In genomic region chr5:157026789-157027424, GRCh38 we compare ENCODE assay signal across 9 cellular contexts. TPM values are rescaled to one million over a fixed set of nuclear protein-coding genes. Genes with fewer than 3 reads are reported as not detected.
DNase-seq lines count a peak whose midpoint lies in the region; FAIRE-seq and TF ChIP-seq lines count a peak whose summit lies in the region.
"Had no signal": no experiment of that assay in that cellular context is flagged by ENCODE, and none has a peak within 500 bp of the region (broad histone marks: within the 10 kb centered on the region; RNA-seq: fewer than 3 reads in every experiment).

No MANE protein-coding gene starts in this region.

- H3K36me3 ChIP-seq in Loucy (ENCODE audit: insufficient read depth, low read length) (no peaks in the 10 kb centered on the region), ascending aorta (no peaks in the 10 kb centered on the region), neural cell (ENCODE audit: insufficient read depth, low read length) (no peaks in the 10 kb centered on the region)
- no peaks in the 10 kb centered on the region for H3K36me3 ChIP-seq in CD4-positive, alpha-beta memory T cell (ENCODE audit: insufficient read depth, low read length)

- no peaks in the 10 kb centered on the region for H3F3A ChIP-seq in Loucy (ENCODE audit: low read depth)
- H3F3A ChIP-seq in neural cell (ENCODE audit: insufficient read depth, low read length, poor library complexity, severe bottlenecking), result no peaks in the 10 kb centered on the region

- no peak overlapping the region for H3K9ac ChIP-seq in Loucy (ENCODE audit: low read depth, low read length, poor library complexity, severe bottlenecking)
- H3K9ac ChIP-seq in neural cell (ENCODE audit: low read length), result no peak overlapping the region

- H3K4me2 ChIP-seq in Loucy (ENCODE audit: low read depth, low read length, poor library complexity, severe bottlenecking), result no peak overlapping the region
- H3K4me2 ChIP-seq in neural cell (ENCODE audit: low read length), result no peak overlapping the region

- no peak for FAIRE-seq in H54 (lab: Jason Lieb, UNC)

- H4K20me1 ChIP-seq in Loucy (ENCODE audit: insufficient read depth, low read length, poor library complexity, severe bottlenecking), result no peaks in the 10 kb centered on the region
- H4K20me1 ChIP-seq in neural cell (ENCODE audit: insufficient read depth), result no peaks in the 10 kb centered on the region

- no peaks in the 10 kb centered on the region for H3K27me3 Mint-ChIP-seq in CD4-positive, alpha-beta memory T cell
- H3K27me3 Mint-ChIP-seq: CD4-positive, CD25-positive, alpha-beta regulatory T cell had no signal

- CTCF ChIA-PET in CD4-positive, alpha-beta memory T cell (lab: Charles Lee; ENCODE audit: partially characterized antibody), result interaction anchor here (1.1 to 2.1 kb wide), 3 partner anchors 11 to 116 kb away, joined by 3 to 7 read pairs (median 5); partner anchors contain the start of gene MED7

- TF ChIP-seq CTCF in Loucy (conservative IDR thresholded peaks at IDR 0.05; ENCODE audit: low read length) (peak; percentile 60), ascending aorta (IDR thresholded peaks at IDR 0.05) (peak in 2 of 3 experiments; percentile 7 to 21), neural cell (IDR thresholded peaks at IDR 0.05; ENCODE audit: poor library complexity, severe bottlenecking) (peak; percentile 63)

- H3K4me3 ChIP-seq in Loucy (ENCODE audit: low read length, poor library complexity, severe bottlenecking) (no peak overlapping the region), ascending aorta (no peak overlapping the region), neural cell (ENCODE audit: low read length) (no peak overlapping the region)
- no peak overlapping the region for H3K4me3 ChIP-seq in CD4-positive, alpha-beta memory T cell (ENCODE audit: low read length in 2 of 2)

- H3K4me1 ChIP-seq in Loucy (ENCODE audit: insufficient read depth, low read length, poor library complexity, severe bottlenecking) (no peaks in the 10 kb centered on the region), ascending aorta (no peaks in the 10 kb centered on the region)
- peaks cover 22% of the 10 kb centered on the region for H3K4me1 ChIP-seq in CD4-positive, alpha-beta memory T cell (ENCODE audit: insufficient read depth, low read length)

- no peaks in the 10 kb centered on the region for H3K9me3 Mint-ChIP-seq in CD4-positive, alpha-beta memory T cell
- H3K9me3 Mint-ChIP-seq: CD4-positive, CD25-positive, alpha-beta regulatory T cell had no signal

- DNase-seq in NCI-H1417 (lab: John Stamatoyannopoulos, UW), result peak; percentile 18 to 64 (median 36)
- no peak for DNase-seq in NCI-H1417 treated with DMSO at 0.1 percent for 48 hours (lab: John Stamatoyannopoulos, UW)
- DNase-seq in ascending aorta (ENCODE audit: low spot score in 2 of 2), result no peak
- DNase-seq in SHP77 treated with DMSO at 0.1 percent for 48 hours (lab: John Stamatoyannopoulos, UW), result no peak
- no peak for DNase-seq in CD4-positive, alpha-beta memory T cell
- no peak for DNase-seq in H54 (ENCODE audit: insufficient read length, low spot score)

- H3K79me2 ChIP-seq in Loucy (ENCODE audit: insufficient read depth, low read length) (no peaks in the 10 kb centered on the region), neural cell (replicated peaks; ENCODE audit: insufficient read depth, low read length) (no peaks in the 10 kb centered on the region)

- H3K27me3 ChIP-seq in Loucy (ENCODE audit: insufficient read depth, low read length, poor library complexity, severe bottlenecking) (no peaks in the 10 kb centered on the region), ascending aorta (no peaks in the 10 kb centered on the region), neural cell (ENCODE audit: insufficient read depth, low read depth, low read length) (no peaks in the 10 kb centered on the region)
- H3K27me3 ChIP-seq in CD4-positive, alpha-beta memory T cell (ENCODE audit: insufficient read depth, low read length), result no peaks in the 10 kb centered on the region

- H3K9me3 ChIP-seq in Loucy (ENCODE audit: insufficient read depth, low read depth, low read length) (no peaks in the 10 kb centered on the region), ascending aorta (no peaks in the 10 kb centered on the region), neural cell (ENCODE audit: low read length) (no peaks in the 10 kb centered on the region)
- H3K9me3 ChIP-seq in CD4-positive, alpha-beta memory T cell (ENCODE audit: control insufficient read depth in 1 of 2, low read length in 2 of 2), result no peaks in the 10 kb centered on the region

- H3K27ac ChIP-seq in ascending aorta (no peak overlapping the region), neural cell (ENCODE audit: low read length) (no peak overlapping the region)
- H3K27ac ChIP-seq in CD4-positive, alpha-beta memory T cell (ENCODE audit: low read depth, low read length), result no peak overlapping the region

- H3K9me2 ChIP-seq in Loucy (replicated peaks; ENCODE audit: low read depth, low read length) (no peaks in the 10 kb centered on the region), neural cell (ENCODE audit: insufficient read depth, low read length) (no peaks in the 10 kb centered on the region)

- TF ChIP-seq EP300 in neural cell (conservative IDR thresholded peaks at IDR 0.05; ENCODE audit: poor library complexity, severe bottlenecking), result no peak

- no peak for TF ChIP-seq POLR2A in H54 (IDR thresholded peaks at IDR 0.05; ENCODE audit: low read depth, low read length)

- H2AFZ ChIP-seq in Loucy (ENCODE audit: low read length) (no peak overlapping the region), neural cell (ENCODE audit: low read depth, low read length) (no peak overlapping the region)

- TF ChIP-seq RAD21 in neural cell (conservative IDR thresholded peaks at IDR 0.05), result peak; percentile 67

- H3K4me1 Mint-ChIP-seq in CD4-positive, alpha-beta memory T cell, result peaks cover 9 to 28% (median 17%) of the 10 kb centered on the region in 4 donors

- peak overlapping the region in 2 of 7 donors; percentile 11 to 37 for H3K27ac Mint-ChIP-seq in CD4-positive, alpha-beta memory T cell

- peaks cover 0 to 4% of the 10 kb centered on the region in 2 donors for H3K36me3 Mint-ChIP-seq in CD4-positive, alpha-beta memory T cell

- POLR2A ChIA-PET in CD4-positive, alpha-beta memory T cell (lab: Charles Lee; ENCODE audit: partially characterized antibody), result no interaction called here

- intact Hi-C loops in ascending aorta (cut with DNase I), result no loop called here
- intact Hi-C loops in CD4-positive, alpha-beta memory T cell (cut with micrococcal nuclease), result no loop called here

- H3K4me3 Mint-ChIP-seq in CD4-positive, alpha-beta memory T cell, result no peak overlapping the region

TF ChIP-seq in neural cell, 6 proteins besides CTCF, POLR2A, EP300 and RAD21:
- TF ChIP-seq POLR2AphosphoS5 (IDR thresholded peaks at IDR 0.05), result no peak
- TF ChIP-seq EZH2 (IDR thresholded peaks at IDR 0.05; ENCODE audit: borderline replicate concordance, insufficient read depth, low read length, poor library complexity, severe bottlenecking), result no peak
- peak; percentile 59 for TF ChIP-seq SMC3 (conservative IDR thresholded peaks at IDR 0.05; ENCODE audit: poor library complexity)
- no peak for TF ChIP-seq REST (IDR thresholded peaks at IDR 0.05; ENCODE audit: borderline replicate concordance)
- TF ChIP-seq TAF1 (IDR thresholded peaks at IDR 0.05; ENCODE audit: low read depth), result no peak

RNA-seq across cellular contexts. Expression of gene HAVCR1, which starts 32.0 kb away (rescaled TPM):
- total RNA-seq in ascending aorta, result not detected
- polyA plus RNA-seq in neural cell, result not detected in 2 replicates
- 0.46 TPM in 1 of 2 replicates, not detected in the other for polyA minus RNA-seq in neural cell
- total RNA-seq in CD4-positive, alpha-beta memory T cell, result 10 to 100 TPM in 1 of 2 experiments, 1 to 10 TPM in 1; 5.7 to 10.1 TPM
- polyA plus RNA-seq in CD4-positive, alpha-beta memory T cell, result under 1 TPM; 0.91 TPM

Comparison
In these comparisons a context has a peak if more than half of its experiments do, and no peak if none do; other contexts are left out.
1. DNase-seq: peak in NCI-H1417 (3 of 3); none in NCI-H1417 treated with DMSO at 0.1 percent for 48 hours (single experiment), ascending aorta (0 of 2), SHP77 treated with DMSO at 0.1 percent for 48 hours (single experiment), CD4-positive, alpha-beta memory T cell (0 of 5) and H54 (single experiment).
2. Peak in every context shown above with its lines, with median percentiles within 50 percentile points of each other: CTCF ChIP-seq.